In the genomic region with DNA sequence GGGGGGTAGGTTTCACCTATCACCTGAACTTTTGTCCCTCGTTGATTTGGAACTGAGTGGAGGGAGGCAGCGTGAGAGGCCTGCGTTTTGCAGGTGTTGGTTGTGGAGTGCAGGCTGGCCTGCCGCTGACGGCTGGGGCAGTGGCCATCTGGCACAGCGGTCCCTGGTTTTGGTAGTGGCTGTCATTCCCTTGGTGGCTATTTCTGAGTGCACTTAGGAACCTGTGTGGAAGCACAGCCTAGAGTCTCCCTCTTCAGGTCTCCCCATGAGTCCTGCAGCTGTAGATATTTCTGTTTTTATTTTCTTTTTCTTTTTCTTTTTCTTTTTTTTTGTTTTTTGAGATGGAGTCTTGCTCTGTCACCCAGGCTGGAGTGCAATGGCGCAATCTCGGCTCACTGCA, we compare ENCODE assay signal across 11 cellular contexts.
DNase-seq lines count a peak whose midpoint lies in the region; ATAC-seq, FAIRE-seq and TF ChIP-seq lines count a peak whose summit lies in the region.
"Had no signal": no experiment of that assay in that cellular context is flagged by ENCODE, and none has a peak within 500 bp of the region (broad histone marks: within the 10 kb centered on the region; RNA-seq: fewer than 3 reads in every experiment).

No MANE protein-coding gene starts in this region.

- H3K79me2 ChIP-seq in GM12878 (ENCODE audit: control insufficient read depth, insufficient read depth, low read length), result no peaks in the 10 kb centered on the region

- no TSS peak for BruUV-seq in GM12878 (replicated peaks; lab: Mats Ljungman, UMichigan)

- H3K4me1 ChIP-seq in right atrium auricular region, result no peaks in the 10 kb centered on the region
- H3K4me1 ChIP-seq in GM12878 (ENCODE audit: control insufficient read depth, insufficient read depth, low read length), result no peaks in the 10 kb centered on the region

- SMC1A ChIA-PET in GM12878 (lab: Charles Lee; ENCODE audit: uncharacterized antibody, unreplicated experiment), result interaction anchor here (0.6 to 2.3 kb wide), 2 partner anchors 237 to 294 kb away, joined by 3 to 9 read pairs; no protein-coding TSS in a partner anchor

- TF ChIP-seq RAD21 in GM12878 (IDR thresholded peaks at IDR 0.05; ENCODE audit: insufficient read depth, low read depth, low read length), result peak; percentile 36

- CTCF ChIA-PET in GM12878 (lab: Yijun Ruan, JAX), result interaction anchor here (0.6 to 1.8 kb wide), 6 partner anchors 131 to 1633 kb away, joined by 3 to 10 read pairs (median 3); no protein-coding TSS in a partner anchor

- no peak overlapping the region for H3K27ac ChIP-seq in right atrium auricular region
- H3K27ac ChIP-seq in GM12878 (ENCODE audit: control insufficient read depth, insufficient read depth), result no peak overlapping the region
- H3K27ac ChIP-seq: BLaER1 treated with 17β-estradiol and CSF1 and Interleukin-3, amounts not matched to agents 10 nM and 100 nM had no signal

- no peaks in the 10 kb centered on the region for H3K36me3 ChIP-seq in right atrium auricular region
- no peaks in the 10 kb centered on the region for H3K36me3 ChIP-seq in GM12878 (ENCODE audit: control insufficient read depth in 2 of 2, insufficient read depth in 2 of 2, low read length in 1 of 2)
- H3K36me3 ChIP-seq: BLaER1 treated with 17β-estradiol and CSF1 and Interleukin-3, amounts not matched to agents 10 nM and 100 nM had no signal

- 66% methylated on average over 8 of the region's 8 CpGs for WGBS in GM12878 (ENCODE audit: insufficient coverage, insufficient replicate concordance, low lambda C conversion rate, missing lambda C conversion rate)

- no peak for FAIRE-seq in GM12878 (lab: Jason Lieb, UNC)
- FAIRE-seq in GM12891 (lab: Jason Lieb, UNC), result no peak
- FAIRE-seq in urothelium cell line (lab: Jason Lieb, UNC), result no peak

- POLR2A ChIA-PET in GM12878 (lab: Charles Lee), result no interaction called here

- no peak overlapping the region for H3K4me3 ChIP-seq in right atrium auricular region
- no peak overlapping the region for H3K4me3 ChIP-seq in GM12878
- H3K4me3 ChIP-seq: BLaER1 treated with 17β-estradiol and CSF1 and Interleukin-3, amounts not matched to agents 10 nM and 100 nM had no signal

- H4K20me1 ChIP-seq in GM12878 (ENCODE audit: control insufficient read depth, insufficient read depth), result no peaks in the 10 kb centered on the region
- H4K20me1 ChIP-seq: BLaER1 treated with 17β-estradiol and CSF1 and Interleukin-3, amounts not matched to agents 10 nM and 100 nM had no signal

- H3K4me2 ChIP-seq in GM12878 (ENCODE audit: control insufficient read depth, insufficient read depth), result no peak overlapping the region
- H3K4me2 ChIP-seq: BLaER1 treated with 17β-estradiol and CSF1 and Interleukin-3, amounts not matched to agents 10 nM and 100 nM had no signal

- TF ChIP-seq EP300 in GM12878 (IDR thresholded peaks at IDR 0.05; ENCODE audit: borderline replicate concordance in 1 of 2, control insufficient read depth in 1 of 2, low read depth in 2 of 2, low read length in 2 of 2), result no peak

- RAD21 ChIA-PET in GM12878 (lab: Charles Lee; ENCODE audit: unreplicated experiment), result interaction anchor here (1.1 to 2.9 kb wide), 3 partner anchors 34 to 294 kb away, joined by 4 to 15 read pairs (median 6); no protein-coding TSS in a partner anchor

- no peak for TF ChIP-seq POLR2A in GM12878 (IDR thresholded peaks at IDR 0.05; ENCODE audit: low read depth, low read length)
- no peak for TF ChIP-seq POLR2A in GM12891 (IDR thresholded peaks at IDR 0.05; ENCODE audit: low read depth, low read length)

- H3K9ac ChIP-seq in GM12878 (ENCODE audit: control insufficient read depth, insufficient read depth, low read length), result no peak overlapping the region
- H3K9ac ChIP-seq: BLaER1 treated with 17β-estradiol and CSF1 and Interleukin-3, amounts not matched to agents 10 nM and 100 nM had no signal

- intact Hi-C loops in Right ventricle myocardium superior (cut with DNase I), result loop anchor here (10.0 kb wide), 1 partner anchor 306 kb away; no protein-coding TSS in a partner anchor
- intact Hi-C loops in GM12878 (cut with micrococcal nuclease; ENCODE audit: unreplicated experiment), result no loop called here

- TF ChIP-seq CTCF in right atrium auricular region (IDR thresholded peaks at IDR 0.05) (peak in 1 of 2 donors; percentile 53), GM12878 (IDR thresholded peaks at IDR 0.05 in 2 of 3, conservative IDR thresholded peaks at IDR 0.05 in 1 of 3; ENCODE audit: control insufficient read depth in 2 of 3, extremely low read depth in 1 of 3, insufficient read depth in 1 of 3, low read depth in 3 of 3, low read length in 3 of 3) (peak in 1 of 3 experiments; percentile 28; a peak in 1 of 6 replicates)

- no peaks in the 10 kb centered on the region for H3K9me3 ChIP-seq in right atrium auricular region
- H3K9me3 ChIP-seq in GM12878 (replicated peaks; ENCODE audit: control insufficient read depth, insufficient read depth, low read length), result no peaks in the 10 kb centered on the region
- H3K9me3 ChIP-seq: BLaER1 treated with 17β-estradiol and CSF1 and Interleukin-3, amounts not matched to agents 10 nM and 100 nM had no signal

- peak; percentile 93 for ATAC-seq in Right ventricle myocardium superior (ENCODE audit: poor library complexity)
- peak; percentile 31; the same call in 1 of the 3 replicates for ATAC-seq in GM12878
- ATAC-seq in esophagus mucosa, result no peak
- ATAC-seq: T-cell had no signal

- no peak overlapping the region for H2AFZ ChIP-seq in GM12878 (ENCODE audit: control insufficient read depth, low read depth, low read length)

- peak; percentile 52 for DNase-seq in Right ventricle myocardium superior
- no peak for DNase-seq in right atrium auricular region (ENCODE audit: low spot score)
- no peak for DNase-seq in GM12878 (ENCODE audit: low read depth, low spot score)
- DNase-seq in iPS-NIHi7 (ENCODE audit: extremely low spot score), result peak; percentile 43
- no peak for DNase-seq in T-helper 1 cell
- no peak for DNase-seq in GM12891 (ENCODE audit: insufficient read length, low spot score)
- DNase-seq in urothelium cell line (ENCODE audit: low spot score), result no peak
- DNase-seq: NCI-H2081, T-cell had no signal

- in situ Hi-C loops in GM12878 (cut with MboI), result no loop called here

- no peaks in the 10 kb centered on the region for H3K27me3 ChIP-seq in right atrium auricular region
- H3K27me3 ChIP-seq in GM12878 (replicated peaks in 1 of 2; ENCODE audit: control insufficient read depth in 2 of 2, insufficient read depth in 2 of 2, low read length in 1 of 2), result no peaks in the 10 kb centered on the region; a peak in 1 of 4 replicates
- H3K27me3 ChIP-seq: BLaER1 treated with 17β-estradiol and CSF1 and Interleukin-3, amounts not matched to agents 10 nM and 100 nM had no signal

TF ChIP-seq in GM12878, 131 proteins besides CTCF, POLR2A, EP300 and RAD21 (continues in another document):
- TF ChIP-seq SMAD1 (IDR thresholded peaks at IDR 0.05; ENCODE audit: low read depth, partially characterized antibody) (no peak), ZNF217 (IDR thresholded peaks at IDR 0.05) (no peak), SREBF2 (IDR thresholded peaks at IDR 0.05; ENCODE audit: low read length) (no peak)
- TF ChIP-seq, protein P1, sequence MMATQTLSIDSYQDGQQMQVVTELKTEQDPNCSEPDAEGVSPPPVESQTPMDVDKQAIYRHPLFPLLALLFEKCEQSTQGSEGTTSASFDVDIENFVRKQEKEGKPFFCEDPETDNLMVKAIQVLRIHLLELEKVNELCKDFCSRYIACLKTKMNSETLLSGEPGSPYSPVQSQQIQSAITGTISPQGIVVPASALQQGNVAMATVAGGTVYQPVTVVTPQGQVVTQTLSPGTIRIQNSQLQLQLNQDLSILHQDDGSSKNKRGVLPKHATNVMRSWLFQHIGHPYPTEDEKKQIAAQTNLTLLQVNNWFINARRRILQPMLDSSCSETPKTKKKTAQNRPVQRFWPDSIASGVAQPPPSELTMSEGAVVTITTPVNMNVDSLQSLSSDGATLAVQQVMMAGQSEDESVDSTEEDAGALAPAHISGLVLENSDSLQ (IDR thresholded peaks at IDR 0.05), result no peak

TF ChIP-seq in GM12891, 5 proteins besides CTCF, POLR2A, EP300 and RAD21:
- TF ChIP-seq POU2F2 (IDR thresholded peaks at IDR 0.05; ENCODE audit: low read depth, low read length), result no peak
- TF ChIP-seq POLR2AphosphoS5 (IDR thresholded peaks at IDR 0.05; ENCODE audit: low read depth, low read length), result no peak
- no peak for TF ChIP-seq TAF1 (IDR thresholded peaks at IDR 0.05; ENCODE audit: low read depth, low read length)
- TF ChIP-seq PAX5 (IDR thresholded peaks at IDR 0.05; ENCODE audit: insufficient read depth, low read length, severe bottlenecking), result no peak
- TF ChIP-seq SPI1 (IDR thresholded peaks at IDR 0.05; ENCODE audit: low read depth, low read length), result no peak

Comparison
In these comparisons a context has a peak if more than half of its experiments do, and no peak if none do; other contexts are left out.
1. DNase-seq: peak in Right ventricle myocardium superior (single experiment) and iPS-NIHi7 (single experiment); none in right atrium auricular region (single experiment), GM12878 (single experiment), T-helper 1 cell (0 of 5), GM12891 (single experiment) and urothelium cell line (single experiment).